8 cellular contexts compared by ENCODE assay signal in the genomic region with DNA sequence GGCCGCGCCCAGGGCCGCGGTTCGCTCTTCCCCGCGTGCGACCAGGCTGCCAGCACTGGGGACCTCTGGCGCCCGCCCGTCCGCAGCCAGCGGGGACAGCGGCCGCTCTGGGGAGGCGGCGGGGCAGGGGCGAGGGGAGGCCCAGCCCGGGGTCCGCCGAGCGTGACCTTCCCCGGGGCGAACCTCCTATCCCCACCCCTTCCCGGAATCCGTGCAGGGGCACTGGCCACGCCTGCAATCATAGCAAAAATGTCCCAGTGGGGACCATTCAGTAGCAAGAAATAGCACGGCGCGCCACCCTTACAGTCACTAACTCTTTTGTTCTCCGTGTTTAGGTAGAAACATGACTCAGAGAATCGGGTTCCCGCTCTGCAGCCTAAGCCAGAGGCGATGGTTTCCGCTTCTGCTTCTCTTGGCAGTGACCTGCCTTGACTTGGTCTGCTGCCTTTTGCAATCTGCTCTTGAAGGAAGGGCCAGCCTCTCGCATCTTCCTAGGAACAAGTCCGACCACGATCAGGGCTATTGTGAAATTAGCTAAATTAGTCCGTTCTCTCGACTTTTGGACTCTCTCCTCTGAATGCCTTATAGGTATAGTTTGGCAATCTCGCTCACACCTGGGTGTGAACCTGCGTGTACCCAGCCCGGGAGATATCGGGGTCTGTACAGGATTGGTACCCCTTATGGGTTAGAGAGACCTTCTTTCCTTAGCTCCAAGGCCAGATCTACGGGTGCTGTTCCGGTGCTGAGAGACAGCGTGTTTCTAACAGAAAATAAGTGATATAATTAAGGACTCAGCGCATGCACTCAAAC.
DNase-seq lines count a peak whose midpoint lies in the region; ATAC-seq lines count a peak whose summit lies in the region.

No MANE protein-coding gene starts in this region.

- ATAC-seq in GM21515 (IDR thresholded peaks at IDR 0.05; ENCODE audit: unreplicated experiment), result peak; percentile 78
- ATAC-seq in GM21619 (IDR thresholded peaks at IDR 0.05; ENCODE audit: unreplicated experiment), result no peak

- DNase-seq in EL (peak; percentile 53), NCI-H2107 (lab: John Stamatoyannopoulos, UW) (peak; percentile 20), astrocyte of the hippocampus (ENCODE audit: low read depth, low spot score) (peak; percentile 74), GM19240 (ENCODE audit: insufficient read length, low spot score) (no peak)
- peak; percentile 6 to 11 for DNase-seq in stimulated activated CD4-positive, alpha-beta T cell treated with anti-CD3 and anti-CD28 coated beads, Interleukin-12 subunit alpha, Interleukin-12 subunit beta, amount 100 ng/mL, for 24 hours (ENCODE audit: low read depth in 2 of 2)

- peak overlapping the region; percentile 33 for H3K4me3 ChIP-seq in iPS-11a (ENCODE audit: low read depth, low read length)
